ENCODE assay signal across 1 cellular context in the genomic region with DNA sequence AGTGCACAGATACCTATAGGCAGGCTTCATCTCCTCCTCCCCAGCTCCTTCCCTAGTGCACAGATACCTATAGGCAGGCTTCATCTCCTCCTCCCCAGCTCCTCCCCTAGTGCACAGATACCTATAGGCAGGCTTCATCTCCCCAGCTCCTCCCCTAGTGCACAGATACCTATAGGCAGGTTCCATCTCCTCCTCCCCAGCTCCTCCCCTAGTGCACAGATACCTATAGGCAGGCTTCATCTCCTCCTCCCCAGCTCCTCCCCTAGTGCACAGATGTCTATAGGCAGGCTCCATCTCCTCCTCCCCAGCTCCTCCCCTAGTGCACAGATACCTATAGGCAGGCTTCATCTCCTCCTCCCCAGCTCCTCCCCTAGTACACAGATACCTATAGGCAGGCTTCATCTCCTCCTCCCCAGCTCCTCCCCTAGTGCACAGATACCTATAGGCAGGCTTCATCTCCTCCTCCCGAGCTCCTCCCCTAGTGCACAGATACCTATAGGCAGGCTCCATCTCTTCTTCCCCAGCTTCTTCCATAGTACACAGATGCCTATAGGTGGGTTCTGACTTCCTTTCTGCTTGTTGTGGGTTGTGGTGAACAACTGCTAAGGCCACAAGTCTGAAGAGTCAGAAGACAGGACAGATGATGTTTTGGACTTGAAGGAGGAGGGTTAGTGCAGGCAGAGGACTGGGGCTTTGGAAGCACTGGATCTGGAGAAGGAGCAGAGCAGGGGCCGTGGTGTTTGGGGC.
TF ChIP-seq lines count a peak whose summit lies in the region.

No MANE protein-coding gene starts in this region.

TF ChIP-seq in GM12878, 131 proteins besides CTCF, POLR2A, EP300 and RAD21:
- TF ChIP-seq TAF1 (IDR thresholded peaks at IDR 0.05; ENCODE audit: borderline replicate concordance, low read depth, low read length) (peak; percentile 57; the same call in 1 of the 2 replicates), POLR2AphosphoS5 (IDR thresholded peaks at IDR 0.05; ENCODE audit: low read length) (peak; percentile 14; the same call in 1 of the 2 replicates), SP1 (IDR thresholded peaks at IDR 0.05; ENCODE audit: low read depth, low read length) (peak; percentile 37), RUNX3 (IDR thresholded peaks at IDR 0.05; ENCODE audit: low read length) (peak; percentile 83), CBFB (IDR thresholded peaks at IDR 0.05; ENCODE audit: low read depth) (0 out of 2 replicates have a peak, but pooled peaks have one; percentile 19), FOXM1 (IDR thresholded peaks at IDR 0.05; ENCODE audit: low read depth, low read length) (0 out of 2 replicates have a peak, but pooled peaks have one; percentile 9), SPI1 (IDR thresholded peaks at IDR 0.05; ENCODE audit: borderline replicate concordance, insufficient read depth, low read depth, low read length) (peak; percentile 53; the same call in 1 of the 2 replicates)
TF ChIP-seq in GM12878: peak in this region for 7; not testable (repeated sequence) for 124.
